In genomic region chr15:52221730-52222129, GRCh38 we compare ENCODE assay signal across 13 cellular contexts. TPM values are rescaled to one million over a fixed set of nuclear protein-coding genes. Genes with fewer than 3 reads are reported as not detected.
DNase-seq lines count a peak whose midpoint lies in the region; ATAC-seq and TF ChIP-seq lines count a peak whose summit lies in the region.
"Had no signal": no experiment of that assay in that cellular context is flagged by ENCODE, and none has a peak within 500 bp of the region (broad histone marks: within the 10 kb centered on the region; RNA-seq: fewer than 3 reads in every experiment).

No MANE protein-coding gene starts in this region.

- peaks cover 24% of the 10 kb centered on the region for H3K4me1 Mint-ChIP-seq in activated CD4-positive, alpha-beta T cell treated with anti-CD3 and anti-CD28 coated beads, Interleukin-2, amount 10 ng/mL, durations not matched to agents 24 days and 14 days
- peaks cover 16 to 19% of the 10 kb centered on the region in 2 donors for H3K4me1 Mint-ChIP-seq in natural killer cell

- intact Hi-C loops in activated CD4-positive, alpha-beta T cell treated with anti-CD3 and anti-CD28 coated beads, Interleukin-2, amount 10 ng/mL, durations not matched to agents 24 days and 14 days (cut with micrococcal nuclease) = no loop called here
- intact Hi-C loops in natural killer cell (cut with micrococcal nuclease) = no loop called here

- H3K9me3 ChIP-seq in OCI-LY1 (ENCODE audit: low read length) = no peaks in the 10 kb centered on the region
- H3K9me3 ChIP-seq: HAP-1, heart left ventricle had no signal

- peak overlapping the region; percentile 77 for H3K4me3 Mint-ChIP-seq in activated CD4-positive, alpha-beta T cell treated with anti-CD3 and anti-CD28 coated beads, Interleukin-2, amount 10 ng/mL, durations not matched to agents 24 days and 14 days
- H3K4me3 Mint-ChIP-seq in natural killer cell = peak overlapping the region; percentile 81

- no peaks in the 10 kb centered on the region for H3K9me2 ChIP-seq in OCI-LY1 (ENCODE audit: low read depth, low read length)

- DNase-seq in activated CD4-positive, alpha-beta T cell treated with anti-CD3 and anti-CD28 coated beads, Interleukin-2, amount 10 ng/mL, durations not matched to agents 24 days and 14 days = no peak
- DNase-seq in activated CD4-positive, alpha-beta T cell treated with anti-CD3 and anti-CD28 coated beads, Interleukin-2, amount 50 U/mL, for 1 hour = no peak
- DNase-seq in natural killer cell (no peak), NCI-H1436 treated with DMSO at 0.1 percent for 48 hours (lab: John Stamatoyannopoulos, UW) (no peak), NCI-H2196 treated with DMSO at 0.1 percent for 48 hours (lab: John Stamatoyannopoulos, UW; ENCODE audit: unreplicated experiment) (no peak)
- DNase-seq in stimulated activated CD4-positive, alpha-beta T cell treated with anti-CD3 and anti-CD28 coated beads, Interleukin-15, amount 100 ng/mL, for 24 hours = no peak
- DNase-seq: activated gamma-delta T cell, heart left ventricle, NCI-H524 had no signal

- ATAC-seq in GM21576 (IDR thresholded peaks at IDR 0.05; ENCODE audit: unreplicated experiment) (peak; percentile 55), natural killer cell (peak; percentile 34 to 60 (median 51))
- ATAC-seq: heart left ventricle had no signal

- no peaks in the 10 kb centered on the region for H3K36me3 Mint-ChIP-seq in activated CD4-positive, alpha-beta T cell treated with anti-CD3 and anti-CD28 coated beads, Interleukin-2, amount 10 ng/mL, durations not matched to agents 24 days and 14 days (ENCODE audit: low read depth)
- H3K36me3 Mint-ChIP-seq in natural killer cell = no peaks in the 10 kb centered on the region

- H3K79me2 ChIP-seq in OCI-LY1 (ENCODE audit: insufficient read depth, low read length) = peaks cover 11% of the 10 kb centered on the region; the same call in 1 of the 2 replicates

- TF ChIP-seq CTCF in OCI-LY1 (IDR thresholded peaks at IDR 0.05; ENCODE audit: low read length) (no peak), natural killer cell (IDR thresholded peaks at IDR 0.05) (no peak)

- H3F3A ChIP-seq in OCI-LY1 (ENCODE audit: insufficient read depth, low read length) = no peaks in the 10 kb centered on the region

- H3K4me1 ChIP-seq in OCI-LY1 (ENCODE audit: insufficient read depth, low read length, severe bottlenecking) = peaks cover 100% of the 10 kb centered on the region
- H3K4me1 ChIP-seq: HAP-1 had no signal

- H3K27me3 Mint-ChIP-seq in activated CD4-positive, alpha-beta T cell treated with anti-CD3 and anti-CD28 coated beads, Interleukin-2, amount 10 ng/mL, durations not matched to agents 24 days and 14 days = no peaks in the 10 kb centered on the region
- no peaks in the 10 kb centered on the region for H3K27me3 Mint-ChIP-seq in natural killer cell (ENCODE audit: low read depth in 2 of 2)

- H3K36me3 ChIP-seq in OCI-LY1 (ENCODE audit: insufficient read depth, low read length) = no peaks in the 10 kb centered on the region

- peak overlapping the region; percentile 79 for H3K27ac Mint-ChIP-seq in activated CD4-positive, alpha-beta T cell treated with anti-CD3 and anti-CD28 coated beads, Interleukin-2, amount 10 ng/mL, durations not matched to agents 24 days and 14 days
- peak overlapping the region; percentile 84 to 87 for H3K27ac Mint-ChIP-seq in natural killer cell

- peak overlapping the region; percentile 97 for H3K27ac ChIP-seq in OCI-LY1 (ENCODE audit: low read depth, low read length, poor library complexity, severe bottlenecking)
- H3K27ac ChIP-seq: KMS-11 had no signal

- H3K9me3 Mint-ChIP-seq in activated CD4-positive, alpha-beta T cell treated with anti-CD3 and anti-CD28 coated beads, Interleukin-2, amount 10 ng/mL, durations not matched to agents 24 days and 14 days = no peaks in the 10 kb centered on the region
- no peaks in the 10 kb centered on the region for H3K9me3 Mint-ChIP-seq in natural killer cell

- no peak overlapping the region for H2AFZ ChIP-seq in OCI-LY1 (ENCODE audit: low read length)

- peak overlapping the region; percentile 93 for H3K9ac ChIP-seq in OCI-LY1 (ENCODE audit: low read length)
- H3K9ac ChIP-seq: KMS-11 had no signal

- no peaks in the 10 kb centered on the region for H4K20me1 ChIP-seq in OCI-LY1 (ENCODE audit: insufficient read depth, low read length)

- peak overlapping the region; percentile 85 for H3K4me2 ChIP-seq in OCI-LY1 (ENCODE audit: low read length)
- H3K4me2 ChIP-seq: KMS-11 had no signal

- peak overlapping the region; percentile 73 for H3K4me3 ChIP-seq in OCI-LY1 (ENCODE audit: low read depth, low read length, poor library complexity, severe bottlenecking)
- H3K4me3 ChIP-seq: HAP-1 had no signal

- no peaks in the 10 kb centered on the region for H3K27me3 ChIP-seq in OCI-LY1 (ENCODE audit: insufficient read depth, low read length)
- H3K27me3 ChIP-seq: heart left ventricle had no signal

RNA-seq across cellular contexts. Expression of gene GNB5, which starts 30.5 kb away (rescaled TPM):
- total RNA-seq in activated CD4-positive, alpha-beta T cell treated with anti-CD3 and anti-CD28 coated beads, Interleukin-2, amount 10 ng/mL, durations not matched to agents 24 days and 14 days = 19.5 and 21.5 TPM in 2 replicates
- 10 to 100 TPM; 22.5 to 31.3 (median 23.0) TPM for total RNA-seq in natural killer cell
